1 cellular context compared by ENCODE assay signal in the genomic region with DNA sequence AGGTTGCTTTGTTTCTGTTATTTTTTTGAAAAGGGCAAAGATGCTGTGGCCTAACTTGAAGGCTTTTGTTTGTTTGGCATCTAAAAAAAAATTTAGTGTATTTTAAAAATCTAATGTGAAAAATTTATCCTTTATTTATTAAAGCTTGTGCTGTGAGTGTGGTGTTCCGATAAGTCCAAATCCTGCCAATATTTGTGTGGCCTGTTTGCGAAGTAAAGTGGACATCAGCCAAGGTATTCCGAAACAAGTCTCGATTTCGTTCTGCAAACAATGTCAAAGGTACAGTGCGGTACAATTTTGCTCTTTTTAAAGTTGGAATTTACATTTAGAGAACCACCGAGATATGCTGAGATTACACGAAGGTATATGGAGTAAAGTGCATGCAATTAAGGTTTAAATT.
TF ChIP-seq lines count a peak whose summit lies in the region.

No MANE protein-coding gene starts in this region.

TF ChIP-seq in endothelial cell of umbilical vein, 7 proteins besides CTCF, POLR2A, EP300 and RAD21:
- TF ChIP-seq FOS (IDR thresholded peaks at IDR 0.05; ENCODE audit: borderline replicate concordance, insufficient read depth, low read length) (no peak), MYC (IDR thresholded peaks at IDR 0.05; ENCODE audit: low read depth, low read length) (no peak), POLR2AphosphoS5 (IDR thresholded peaks at IDR 0.05; ENCODE audit: insufficient read depth, low read depth, low read length) (no peak), EZH2 (IDR thresholded peaks at IDR 0.05; ENCODE audit: borderline replicate concordance, low read depth, low read length, severe bottlenecking) (no peak), JUN (IDR thresholded peaks at IDR 0.05; ENCODE audit: borderline replicate concordance, insufficient read depth, insufficient read length, low read depth) (no peak)
